20 cellular contexts compared by ENCODE assay signal in genomic region chr1:44970317-44970716, GRCh38. TPM values are rescaled to one million over a fixed set of nuclear protein-coding genes. Genes with fewer than 3 reads are reported as not detected.
DNase-seq lines count a peak whose midpoint lies in the region; ATAC-seq and TF ChIP-seq lines count a peak whose summit lies in the region.
"Had no signal": no experiment of that assay in that cellular context is flagged by ENCODE, and none has a peak within 500 bp of the region (broad histone marks: within the 10 kb centered on the region; RNA-seq: fewer than 3 reads in every experiment).

No MANE protein-coding gene starts in this region.

- H3K9me3 Mint-ChIP-seq in mesothelial cell of epicardium: no peaks in the 10 kb centered on the region
- H3K9me3 Mint-ChIP-seq in CD14-positive monocyte: no peaks in the 10 kb centered on the region
- H3K9me3 Mint-ChIP-seq: activated B cell treated with CpG ODN at 0.5 μM for 24 hours had no signal

- DNase-seq in EH (ENCODE audit: low read depth) (peak; percentile 84), LoVo (ENCODE audit: low spot score) (peak; percentile 46), amniotic epithelial cell (ENCODE audit: low read depth) (peak; percentile 83), mesothelial cell of epicardium (ENCODE audit: low spot score in 2 of 2, unreplicated experiment in 2 of 2) (no peak), CD14-positive monocyte (ENCODE audit: low spot score) (no peak), NCI-H1048 (lab: John Stamatoyannopoulos, UW) (no peak)
- DNase-seq in stimulated activated CD4-positive, alpha-beta T cell treated with anti-CD3 and anti-CD28 coated beads, Interleukin-4, amount 100 ng/mL, for 24 hours: no peak
- DNase-seq: activated B cell treated with CpG ODN at 0.5 μM for 24 hours; activated CD8-positive, alpha-beta memory T cell treated with anti-CD3 and anti-CD28 coated beads for 24 hours; central memory CD4-positive, alpha-beta T cell; COR-L47; GF-D8; Karpas-422; left colon; NCI-H1436; NCI-H82; RPMI8226; stimulated activated CD4-positive, alpha-beta T cell treated with anti-CD3 and anti-CD28 coated beads, Interleukin-4, amount 100 ng/mL, for 1 hour; substantia nigra had no signal

- no peak overlapping the region for H3K4me3 Mint-ChIP-seq in mesothelial cell of epicardium
- H3K4me3 Mint-ChIP-seq in CD14-positive monocyte: no peak overlapping the region
- H3K4me3 Mint-ChIP-seq: activated B cell treated with CpG ODN at 0.5 μM for 24 hours had no signal

- intact Hi-C loops in CD14-positive monocyte (cut with micrococcal nuclease): no loop called here

- H3K27me3 Mint-ChIP-seq in mesothelial cell of epicardium (ENCODE audit: low read depth): no peaks in the 10 kb centered on the region
- no peaks in the 10 kb centered on the region for H3K27me3 Mint-ChIP-seq in CD14-positive monocyte (ENCODE audit: low read depth in 3 of 3)
- H3K27me3 Mint-ChIP-seq: activated B cell treated with CpG ODN at 0.5 μM for 24 hours had no signal

- no peak for ATAC-seq in HG02840 (IDR thresholded peaks at IDR 0.05; ENCODE audit: low FRiP score, unreplicated experiment)
- ATAC-seq: left colon had no signal

- H3K36me3 Mint-ChIP-seq in mesothelial cell of epicardium (peaks cover 3% of the 10 kb centered on the region), CD14-positive monocyte (peaks cover 43 to 62% of the 10 kb centered on the region in 2 donors)

- TF ChIP-seq CTCF in mesothelial cell of epicardium (IDR thresholded peaks at IDR 0.05; ENCODE audit: unreplicated experiment): no peak
- no peak for TF ChIP-seq CTCF in CD14-positive monocyte (IDR thresholded peaks at IDR 0.05)

- H3K4me1 Mint-ChIP-seq in mesothelial cell of epicardium (peaks cover 4% of the 10 kb centered on the region), CD14-positive monocyte (peaks cover 9% of the 10 kb centered on the region)

- H3K27ac Mint-ChIP-seq in mesothelial cell of epicardium (peak overlapping the region; percentile 62), CD14-positive monocyte (no peak overlapping the region)
- H3K27ac Mint-ChIP-seq: activated B cell treated with CpG ODN at 0.5 μM for 24 hours had no signal

RNA-seq across cellular contexts. Expression of gene EIF2B3, which starts 16.1 kb away (rescaled TPM):
- total RNA-seq in mesothelial cell of epicardium: 20.8 to 23.5 TPM (median 21.3 TPM) in 3 replicates
- polyA plus RNA-seq in CD14-positive monocyte: 10 to 100 TPM; 14.7 to 18.0 TPM

RNA-seq across cellular contexts. Expression of gene HECTD3, which starts 40.8 kb away (rescaled TPM):
- 30.3 to 34.3 TPM (median 32.3 TPM) in 3 replicates for total RNA-seq in mesothelial cell of epicardium
- polyA plus RNA-seq in CD14-positive monocyte: 10 to 100 TPM; 13.9 to 16.7 TPM

RNA-seq across cellular contexts. Expression of gene UROD, which starts 41.7 kb away (rescaled TPM):
- total RNA-seq in mesothelial cell of epicardium: 84.0 to 88.3 TPM (median 85.6 TPM) in 3 replicates
- polyA plus RNA-seq in CD14-positive monocyte: 100 to 1,000 TPM; 108 to 115 TPM

Comparison
In these comparisons a context has a peak if more than half of its experiments do, and no peak if none do; other contexts are left out.
1. DNase-seq: peak in EH (single experiment), LoVo (single experiment) and amniotic epithelial cell (single experiment); none in mesothelial cell of epicardium (0 of 2), CD14-positive monocyte (single experiment), NCI-H1048 (single experiment) and stimulated activated CD4-positive, alpha-beta T cell treated with anti-CD3 and anti-CD28 coated beads, Interleukin-4, amount 100 ng/mL, for 24 hours (single experiment).